In genomic region chr16:1971678-1972489, GRCh38 we compare ENCODE assay signal across 8 cellular contexts. TPM values are rescaled to one million over a fixed set of nuclear protein-coding genes. Genes with fewer than 3 reads are reported as not detected.
DNase-seq lines count a peak whose midpoint lies in the region; ATAC-seq and FAIRE-seq lines count a peak whose summit lies in the region.

Gene TBL3 (plus strand): TSS chr16:1972053. CDS start chr16:1972165, 112 bp downstream.

- in situ Hi-C loops in Caki2 (cut with HindIII; ENCODE audit: low pct_unique_long_range_greater_than_20kb, low sequenced_read_pairs) (no loop called here), endometrial microvascular endothelial cells (cut with HindIII; ENCODE audit: inconsistent ontology term, low pct_unique_long_range_greater_than_20kb, low sequenced_read_pairs) (no loop called here)

- WGBS in mesodermal cell (ENCODE audit: insufficient coverage in 2 of 2), 2 experiments, result 2% methylated on average over 66 to 83 of the region's 87 CpGs

- H3K9me3 ChIP-seq in NT2/D1 (ENCODE audit: insufficient read depth, low read length), result no peaks in the 10 kb centered on the region
- H3K9me3 ChIP-seq in mesodermal cell (ENCODE audit: control insufficient read depth, low read length), result no peaks in the 10 kb centered on the region

- H3K36me3 ChIP-seq in NT2/D1 (ENCODE audit: insufficient read depth, insufficient read length, low read length) (peaks cover 46% of the 10 kb centered on the region), mesodermal cell (ENCODE audit: control insufficient read depth, insufficient read depth, low read length) (peaks cover 30% of the 10 kb centered on the region)

- DNase-seq in Caki2 (ENCODE audit: low read depth) (peak; percentile 96), HTR-8/SVneo (ENCODE audit: insufficient read length, low spot score) (peak; percentile 91), NT2/D1 (ENCODE audit: low read depth, low spot score) (peak; percentile 94)
- peak; percentile 89 for DNase-seq in activated CD8-positive, alpha-beta memory T cell treated with anti-CD3 and anti-CD28 coated beads, Interleukin-2, amount 50 U/mL, for 24 hours (ENCODE audit: extremely low read depth)
- peak; percentile 99 for DNase-seq in stimulated activated CD8-positive, alpha-beta memory T cell treated with anti-CD3 and anti-CD28 coated beads, Interleukin-15, amount 100 ng/mL, for 24 hours (ENCODE audit: low read depth)

- peak within 1 kb of the TSS; percentile 87 for H3K27ac ChIP-seq in mesodermal cell (ENCODE audit: low read depth, low read length, severe bottlenecking)

- H3K4me1 ChIP-seq in NT2/D1 (ENCODE audit: insufficient read depth, insufficient read length), result peaks cover 10% of the 10 kb centered on the region
- peaks cover 8% of the 10 kb centered on the region for H3K4me1 ChIP-seq in mesodermal cell (ENCODE audit: control insufficient read depth, insufficient read depth, low read length, poor library complexity, severe bottlenecking)

- no peaks in the 10 kb centered on the region for H3K27me3 ChIP-seq in NT2/D1 (ENCODE audit: insufficient read depth, insufficient read length)

- peak within 1 kb of the TSS; percentile 94 for H3K9ac ChIP-seq in NT2/D1 (ENCODE audit: insufficient read length, low read depth)

- FAIRE-seq in HTR-8/SVneo (lab: Jason Lieb, UNC), result peak; percentile 99

- peak; percentile 63 for ATAC-seq in GM21367 (IDR thresholded peaks at IDR 0.05; ENCODE audit: unreplicated experiment)

- peak within 1 kb of the TSS; percentile 97 for H3K4me3 ChIP-seq in NT2/D1 (ENCODE audit: insufficient read length, low read depth)
- peak within 1 kb of the TSS; percentile 100 for H3K4me3 ChIP-seq in mesodermal cell (ENCODE audit: extremely low read depth, insufficient read depth, low read length, poor library complexity, severe bottlenecking)

RNA-seq across cellular contexts. Expression of gene TBL3, which starts in this region (rescaled TPM):
- 128 and 160 TPM in 2 replicates for total RNA-seq in Caki2 (2014; rRNA removed; shearing (Covaris generic); ENCODE audit: low replicate concordance)
- 79.9 TPM for total RNA-seq in endometrial microvascular endothelial cells (ENCODE audit: inconsistent ontology term)
- polyA plus RNA-seq in mesodermal cell (2013, experiment 1 of 2), result 43.3 TPM
- polyA plus RNA-seq in mesodermal cell (2013, experiment 2 of 2), result 37.3 TPM

Comparison
In these comparisons a context has a peak if more than half of its experiments do, and no peak if none do; other contexts are left out.
1. Peak in every context shown above with its lines: DNase-seq, ATAC-seq, H3K4me3 ChIP-seq and H3K27ac ChIP-seq.